8 cellular contexts compared by ENCODE assay signal in genomic region chr2:45651415-45652089, GRCh38. TPM values are rescaled to one million over a fixed set of nuclear protein-coding genes. Genes with fewer than 3 reads are reported as not detected.
DNase-seq lines count a peak whose midpoint lies in the region; ATAC-seq and TF ChIP-seq lines count a peak whose summit lies in the region.

TSS of gene PRKCE (plus strand) at chr2:45651675.

- peak; percentile 15 for ATAC-seq in HG02885 (IDR thresholded peaks at IDR 0.05; ENCODE audit: poor library complexity, unreplicated experiment)

- peak within 1 kb of the TSS; percentile 96 for H3K27ac Mint-ChIP-seq in glutamatergic neuron (ENCODE audit: unreplicated experiment)
- peak within 1 kb of the TSS; percentile 96 for H3K27ac Mint-ChIP-seq in type B pancreatic cell

- H3K9me3 Mint-ChIP-seq in glutamatergic neuron (ENCODE audit: unreplicated experiment) (peaks cover 15% of the 10 kb centered on the region), type B pancreatic cell (no peaks in the 10 kb centered on the region)

- no peaks in the 10 kb centered on the region for H3K36me3 Mint-ChIP-seq in glutamatergic neuron (ENCODE audit: unreplicated experiment)
- peaks cover 5% of the 10 kb centered on the region for H3K36me3 Mint-ChIP-seq in type B pancreatic cell

- H3K27me3 Mint-ChIP-seq in glutamatergic neuron (ENCODE audit: unreplicated experiment) (peaks cover 6% of the 10 kb centered on the region), type B pancreatic cell (peaks cover 34% of the 10 kb centered on the region)

- TF ChIP-seq CTCF in glutamatergic neuron (IDR thresholded peaks at IDR 0.05; ENCODE audit: partially characterized antibody, unreplicated experiment), result no peak
- TF ChIP-seq CTCF in type B pancreatic cell (conservative IDR thresholded peaks at IDR 0.05), result no peak

- H3K4me3 Mint-ChIP-seq in glutamatergic neuron (ENCODE audit: unreplicated experiment) (peak within 1 kb of the TSS; percentile 99), type B pancreatic cell (peak within 1 kb of the TSS; percentile 98)

- DNase-seq in NCI-H345 (lab: John Stamatoyannopoulos, UW), result peak; percentile 46
- no peak for DNase-seq in NCI-H345 treated with DMSO at 0.1 percent for 48 hours (lab: John Stamatoyannopoulos, UW; ENCODE audit: unreplicated experiment)
- peak; percentile 51 for DNase-seq in RKO (ENCODE audit: low spot score)
- DNase-seq in activated naive CD4-positive, alpha-beta T cell treated with anti-CD3 and anti-CD28 coated beads, Interleukin-2, amount 50 U/mL, for 16 hours, result peak; percentile 64
- DNase-seq in glutamatergic neuron, result peak; percentile 68
- peak in 41 of 56 donors; percentile 26 to 79 (median 58) for DNase-seq in nucleus accumbens (lab: John Stamatoyannopoulos, UW)
- DNase-seq in type B pancreatic cell (ENCODE audit: extremely low spot score, unreplicated experiment), result peak; percentile 73

- peaks cover 27% of the 10 kb centered on the region for H3K4me1 Mint-ChIP-seq in glutamatergic neuron (ENCODE audit: low read depth, unreplicated experiment)
- H3K4me1 Mint-ChIP-seq in type B pancreatic cell (ENCODE audit: unreplicated experiment), result peaks cover 24% of the 10 kb centered on the region

RNA-seq across cellular contexts. Expression of gene PRKCE, which starts in this region (rescaled TPM):
- total RNA-seq in glutamatergic neuron (ENCODE audit: unreplicated experiment), result 74.8 TPM
- 9.5 and 21.2 TPM in 2 replicates for total RNA-seq in type B pancreatic cell (ENCODE audit: low replicate concordance)
